Comparison of ENCODE assay signal across 15 cellular contexts in genomic region chr19:55158423-55158822, GRCh38. TPM values are rescaled to one million over a fixed set of nuclear protein-coding genes. Genes with fewer than 3 reads are reported as not detected.
DNase-seq lines count a peak whose midpoint lies in the region; ATAC-seq and TF ChIP-seq lines count a peak whose summit lies in the region.
"Had no signal": no experiment of that assay in that cellular context is flagged by ENCODE, and none has a peak within 500 bp of the region (broad histone marks: within the 10 kb centered on the region; RNA-seq: fewer than 3 reads in every experiment).

No MANE protein-coding gene starts in this region.

- H3K4me3 ChIP-seq in BLaER1 (no peak overlapping the region), HCT116 (replicated peaks in 1 of 2; ENCODE audit: low read depth in 1 of 2, low read length in 2 of 2) (peak overlapping the region in 1 of 2 experiments; percentile 74; a peak in 3 of 4 replicates), right cardiac atrium (ENCODE audit: low read length) (no peak overlapping the region)

- BruUV-seq in HCT116 (replicated peaks; lab: Mats Ljungman, UMichigan): no TSS peak

- peak overlapping the region; percentile 53 for H3K27ac Mint-ChIP-seq in activated B cell treated with CpG ODN at 0.5 μM for 24 hours

- TF ChIP-seq CTCF in HCT116 (IDR thresholded peaks at IDR 0.05 in 2 of 3, conservative IDR thresholded peaks at IDR 0.05 in 1 of 3; ENCODE audit: borderline replicate concordance in 1 of 3, insufficient read depth in 1 of 3, low read depth in 2 of 3, low read length in 2 of 3) (no peak), activated B cell treated with CpG ODN at 0.5 μM for 24 hours (IDR thresholded peaks at IDR 0.05) (no peak)

- no peak for TF ChIP-seq RAD21 in HCT116 (IDR thresholded peaks at IDR 0.05; ENCODE audit: low read depth)

- H3K4me1 ChIP-seq in BLaER1 (peaks cover 61% of the 10 kb centered on the region), HCT116 (ENCODE audit: control insufficient read depth in 1 of 2, insufficient read depth in 2 of 2, low read length in 2 of 2) (peaks cover 13 to 51% of the 10 kb centered on the region in 2 experiments), right cardiac atrium (ENCODE audit: control insufficient read depth, insufficient read depth, low read length) (no peaks in the 10 kb centered on the region)
- H3K4me1 ChIP-seq: BE2C had no signal

- DNase-seq in HCT116 (ENCODE audit: low read depth, low spot score): no peak
- no peak for DNase-seq in activated B cell treated with CpG ODN at 0.5 μM for 24 hours
- peak in 1 of 3 donors; percentile 27 for DNase-seq in right cardiac atrium
- no peak for DNase-seq in stimulated activated CD4-positive, alpha-beta T cell treated with anti-CD3 and anti-CD28 coated beads, Interleukin-4, amount 100 ng/mL, for 4 hours
- no peak for DNase-seq in SKM-1 treated with dmso at 0.1 percent for 144 hours (lab: John Stamatoyannopoulos, UW; ENCODE audit: unreplicated experiment)
- DNase-seq: BE2C, Kasumi-1, NCI-H1930, NCI-H2171, NCI-H446 treated with DMSO at 0.1 percent for 48 hours, NCI-H82, SK-N-SH had no signal

- intact Hi-C loops in HCT116 (cut with micrococcal nuclease): loop anchor here (5.0 kb wide), 1 partner anchor 76 kb away; no protein-coding TSS in a partner anchor
- intact Hi-C loops in activated B cell treated with CpG ODN at 0.5 μM for 24 hours (cut with micrococcal nuclease): no loop called here
- intact Hi-C loops in right cardiac atrium (cut with DNase I): no loop called here

- H3K36me3 ChIP-seq in BLaER1 (no peaks in the 10 kb centered on the region), HCT116 (ENCODE audit: control insufficient read depth in 1 of 2, insufficient read depth in 2 of 2, low read length in 2 of 2) (no peaks in the 10 kb centered on the region; a peak in 1 of 4 replicates)
- H3K36me3 ChIP-seq: BE2C had no signal

- H4K20me1 ChIP-seq in BLaER1: no peaks in the 10 kb centered on the region
- no peaks in the 10 kb centered on the region for H4K20me1 ChIP-seq in HCT116 (ENCODE audit: insufficient read depth)

- H3K9me3 ChIP-seq in BLaER1 (no peaks in the 10 kb centered on the region), HCT116 (ENCODE audit: control insufficient read depth in 1 of 2, insufficient read depth in 1 of 2, low read depth in 1 of 2, low read length in 2 of 2) (no peaks in the 10 kb centered on the region), right cardiac atrium (ENCODE audit: control insufficient read depth, low read length) (no peaks in the 10 kb centered on the region)
- H3K9me3 ChIP-seq: BE2C, SK-N-SH had no signal

- no peaks in the 10 kb centered on the region for H3K36me3 Mint-ChIP-seq in activated B cell treated with CpG ODN at 0.5 μM for 24 hours (ENCODE audit: low read depth)

- no peaks in the 10 kb centered on the region for H3K9me2 ChIP-seq in HCT116 (ENCODE audit: insufficient read depth)
- H3K9me2 ChIP-seq: SK-N-SH had no signal

- H3K27me3 Mint-ChIP-seq in activated B cell treated with CpG ODN at 0.5 μM for 24 hours: peaks cover 46% of the 10 kb centered on the region

- H3K4me1 Mint-ChIP-seq in activated B cell treated with CpG ODN at 0.5 μM for 24 hours: peaks cover 13% of the 10 kb centered on the region

- H3K79me2 ChIP-seq in HCT116 (ENCODE audit: insufficient read depth, low read length): peaks cover 12% of the 10 kb centered on the region

- RAD21 ChIA-PET in HCT116 (lab: Charles Lee; ENCODE audit: low non-redundant PET in 1 of 2, low total read pairs in 2 of 2, uncharacterized antibody in 2 of 2, unreplicated experiment in 2 of 2): interaction anchor here (0.7 to 2.6 kb wide), 3 partner anchors 12 to 297 kb away, joined by 3 to 13 read pairs (median 11); no protein-coding TSS in a partner anchor

- POLR2A ChIA-PET in HCT116 (lab: Charles Lee): interaction anchor here (0.7 to 2.9 kb wide), 4 partner anchors 12 to 51 kb away, joined by 3 to 24 read pairs (median 3); partner anchors contain the start of gene PTPRH
- POLR2A ChIA-PET in activated B cell treated with CpG ODN at 0.5 μM for 24 hours (lab: Charles Lee): no interaction called here

- CTCF ChIA-PET in HCT116 (lab: Charles Lee) (interaction anchor here (0.9 to 3.0 kb wide), 5 partner anchors 11 to 49 kb away, joined by 3 to 53 read pairs (median 3); partner anchors contain the start of gene TNNT1), activated B cell treated with CpG ODN at 0.5 μM for 24 hours (lab: Charles Lee) (no interaction called here)

- H3K9ac ChIP-seq in BLaER1: no peak overlapping the region; the same call in 1 of the 2 replicates
- peak overlapping the region; percentile 81 for H3K9ac ChIP-seq in HCT116 (ENCODE audit: low read length)
- H3K9ac ChIP-seq: SK-N-SH had no signal

- H3K27ac ChIP-seq in BLaER1: 0 out of 2 replicates have a peak overlapping the region, but pooled peaks have one; percentile 23
- H3K27ac ChIP-seq in HCT116 (ENCODE audit: low read depth, low read length): peak overlapping the region; percentile 78
- H3K27ac ChIP-seq in right cardiac atrium (ENCODE audit: low read length): peak overlapping the region; percentile 98

- WGBS in right cardiac atrium: 33% methylated on average over 4 of the region's 4 CpGs

- no peaks in the 10 kb centered on the region for H3K9me3 Mint-ChIP-seq in activated B cell treated with CpG ODN at 0.5 μM for 24 hours

- TF ChIP-seq POLR2A in HCT116 (IDR thresholded peaks at IDR 0.05; ENCODE audit: borderline replicate concordance, extremely low read depth, insufficient read depth, insufficient read length): no peak

- H3K4me3 Mint-ChIP-seq in activated B cell treated with CpG ODN at 0.5 μM for 24 hours: no peak overlapping the region

- no peaks in the 10 kb centered on the region for H3K27me3 ChIP-seq in BLaER1
- no peaks in the 10 kb centered on the region for H3K27me3 ChIP-seq in HCT116 (ENCODE audit: insufficient read depth, low read length)
- no peaks in the 10 kb centered on the region for H3K27me3 ChIP-seq in right cardiac atrium (ENCODE audit: control insufficient read depth, insufficient read depth)

- H3K4me2 ChIP-seq in BLaER1 (peak overlapping the region; percentile 86), HCT116 (ENCODE audit: low read length) (peak overlapping the region; percentile 96)
- H3K4me2 ChIP-seq: SK-N-SH had no signal

- ATAC-seq in HCT116 (no peak), activated B cell treated with CpG ODN at 0.5 μM for 24 hours (ENCODE audit: low read depth) (no peak), right cardiac atrium (no peak), HG03139 (IDR thresholded peaks at IDR 0.05; ENCODE audit: unreplicated experiment) (no peak), HG03432 (IDR thresholded peaks at IDR 0.05; ENCODE audit: unreplicated experiment) (no peak)

- H2AFZ ChIP-seq in HCT116 (ENCODE audit: low read depth, low read length, poor library complexity, severe bottlenecking): no peak overlapping the region

TF ChIP-seq in HCT116, 20 proteins besides CTCF, POLR2A, EP300 and RAD21:
- TF ChIP-seq TCF7L2 (IDR thresholded peaks at IDR 0.05; ENCODE audit: borderline replicate concordance, extremely low read depth, insufficient read depth, insufficient read length) (no peak), POLR2AphosphoS5 (IDR thresholded peaks at IDR 0.05; ENCODE audit: low read depth, low read length) (no peak), ZFX (IDR thresholded peaks at IDR 0.05) (no peak), ZBTB33 (IDR thresholded peaks at IDR 0.05; ENCODE audit: extremely low read depth, insufficient replicate concordance, low read length) (no peak), JUND (IDR thresholded peaks at IDR 0.05) (no peak), SP1 (IDR thresholded peaks at IDR 0.05; ENCODE audit: low read depth) (no peak), SRF (IDR thresholded peaks at IDR 0.05; ENCODE audit: low read depth) (no peak)

RNA-seq across cellular contexts. Expression of gene TNNI3, which starts 0.9 kb away (rescaled TPM):
- 42.1 TPM for total RNA-seq in HCT116 (2021; ENCODE audit: unreplicated experiment)
- polyA plus RNA-seq in HCT116 (2012): 38.5 and 43.5 TPM in 2 replicates
- not detected in 2 replicates for total RNA-seq in activated B cell treated with CpG ODN at 0.5 μM for 24 hours
- total RNA-seq in right cardiac atrium: 1,000 to 10,000 TPM; 1,638 to 3,997 (median 2,736) TPM
- 8,501 TPM for polyA plus RNA-seq in right cardiac atrium

RNA-seq across cellular contexts. Expression of gene DNAAF3, which starts 8.0 kb away (rescaled TPM):
- total RNA-seq in HCT116 (2021; ENCODE audit: unreplicated experiment) (52.8 TPM), activated B cell treated with CpG ODN at 0.5 μM for 24 hours (not detected in 2 replicates), right cardiac atrium (1 to 10 TPM in 3 of 4 donors, under 1 TPM in 1; 0.56 to 1.6 (median 1.3) TPM)
- polyA plus RNA-seq in HCT116 (2012): 34.3 and 47.5 TPM in 2 replicates
- polyA plus RNA-seq in right cardiac atrium: 2.9 TPM

RNA-seq across cellular contexts. Expression of gene TNNT1, which starts 9.4 kb away (rescaled TPM):
- total RNA-seq in HCT116 (2021; ENCODE audit: unreplicated experiment) (188 TPM), activated B cell treated with CpG ODN at 0.5 μM for 24 hours (not detected in 2 replicates), right cardiac atrium (10 to 100 TPM in 3 of 4 donors, 1 to 10 TPM in 1; 8.0 to 25.3 (median 14.7) TPM)
- 219 and 251 TPM in 2 replicates for polyA plus RNA-seq in HCT116 (2012)
- polyA plus RNA-seq in right cardiac atrium: 34.8 TPM

RNA-seq across cellular contexts. Expression of gene SYT5, which starts 21.7 kb away (rescaled TPM):
- total RNA-seq in HCT116 (2021; ENCODE audit: unreplicated experiment): 2.3 TPM
- 0.75 and 1.8 TPM in 2 replicates for polyA plus RNA-seq in HCT116 (2012)
- total RNA-seq in activated B cell treated with CpG ODN at 0.5 μM for 24 hours: not detected in 2 replicates
- 1 to 10 TPM in 1 of 4 donors, not detected in 3; 1.3 TPM for total RNA-seq in right cardiac atrium
- 0.09 TPM for polyA plus RNA-seq in right cardiac atrium

RNA-seq across cellular contexts. Expression of gene PPP1R12C, which starts 41.0 kb away (rescaled TPM):
- total RNA-seq in HCT116 (2021; ENCODE audit: unreplicated experiment): 83.2 TPM
- polyA plus RNA-seq in HCT116 (2012): 50.0 and 59.9 TPM in 2 replicates
- total RNA-seq in activated B cell treated with CpG ODN at 0.5 μM for 24 hours: 115 and 139 TPM in 2 replicates
- total RNA-seq in right cardiac atrium: 100 to 1,000 TPM; 125 to 244 (median 147) TPM
- 221 TPM for polyA plus RNA-seq in right cardiac atrium

Comparison
In these comparisons a context has a peak if more than half of its experiments do, and no peak if none do; other contexts are left out.
1. H3K27ac ChIP-seq: peak in every context shown above with its lines; median percentile 98 in right cardiac atrium; 78 in HCT116; 23 in BLaER1.
2. RNA of gene TNNI3, which starts 0.9 kb away (total RNA-seq): 1,638 to 3,997 TPM in right cardiac atrium and 42.1 TPM in HCT116 (single experiment); not detected in activated B cell treated with CpG ODN at 0.5 μM for 24 hours; every median in the first group is over 10 times any median in the second.
3. RNA of gene DNAAF3, which starts 8.0 kb away (total RNA-seq): 52.8 TPM in HCT116 (single experiment); 0.56 to 1.6 TPM in right cardiac atrium and not detected in activated B cell treated with CpG ODN at 0.5 μM for 24 hours; every median in the first group is over 10 times any median in the second.